10 cellular contexts compared by ENCODE assay signal in the genomic region with DNA sequence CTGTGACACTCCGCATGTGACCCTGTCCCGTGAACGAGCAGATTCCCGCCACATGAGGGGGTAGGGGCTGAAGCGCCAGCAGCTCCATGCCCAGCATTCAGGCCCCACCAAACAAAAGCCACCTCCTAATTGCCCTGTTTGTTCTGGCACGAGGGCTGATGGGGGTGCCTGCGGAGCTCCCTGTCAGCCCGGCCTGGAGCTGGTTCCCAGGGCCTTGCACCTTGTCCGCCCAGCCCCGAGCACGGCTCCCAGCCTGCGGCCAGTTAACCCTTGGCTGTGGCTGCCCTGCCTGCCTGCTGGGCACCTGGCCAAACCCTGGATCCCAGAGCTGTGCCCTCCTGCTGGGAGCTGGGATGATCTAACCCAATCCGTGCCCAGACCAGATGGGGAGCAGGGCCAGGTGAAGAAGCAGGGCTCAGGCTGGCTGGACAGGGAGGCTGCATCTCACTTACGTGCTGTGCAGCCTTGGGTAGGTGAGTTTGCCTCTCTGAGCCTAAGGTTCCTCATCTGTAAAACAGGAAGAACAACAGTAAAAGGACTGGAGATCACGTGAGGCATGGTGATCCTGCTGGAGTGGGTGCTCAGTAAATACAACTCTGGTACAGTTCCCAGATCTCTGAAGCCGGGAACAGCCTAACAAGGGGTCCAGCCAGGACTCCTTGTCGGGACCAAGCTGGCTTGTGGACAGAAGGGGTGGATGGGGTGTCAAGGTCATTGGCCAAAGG.
DNase-seq lines count a peak whose midpoint lies in the region; ATAC-seq and TF ChIP-seq lines count a peak whose summit lies in the region.
"Had no signal": no experiment of that assay in that cellular context is flagged by ENCODE, and none has a peak within 500 bp of the region (broad histone marks: within the 10 kb centered on the region; RNA-seq: fewer than 3 reads in every experiment).

No MANE protein-coding gene starts in this region.

- no peak overlapping the region for H3K4me3 Mint-ChIP-seq in activated naive CD8-positive, alpha-beta T cell treated with anti-CD3 and anti-CD28 coated beads, Interleukin-2, amount 50 U/mL, for 24 hours
- H3K4me3 Mint-ChIP-seq in stimulated activated naive B cell treated with anti-CD40 and anti-IgM and Interleukin-4, amounts not matched to agents 10 μg/mL and 1 μg/mL and 100 μg/mL, for 72 hours: no peak overlapping the region

- no peaks in the 10 kb centered on the region for H3K36me3 Mint-ChIP-seq in activated naive CD8-positive, alpha-beta T cell treated with anti-CD3 and anti-CD28 coated beads, Interleukin-2, amount 50 U/mL, for 24 hours (ENCODE audit: low read depth)
- H3K36me3 Mint-ChIP-seq in stimulated activated naive B cell treated with anti-CD40 and anti-IgM and Interleukin-4, amounts not matched to agents 10 μg/mL and 1 μg/mL and 100 μg/mL, for 72 hours: peaks cover under 1 to 2% of the 10 kb centered on the region in 2 donors

- no peaks in the 10 kb centered on the region for H4K20me1 ChIP-seq in BLaER1

- no peaks in the 10 kb centered on the region for H3K9me3 Mint-ChIP-seq in activated naive CD8-positive, alpha-beta T cell treated with anti-CD3 and anti-CD28 coated beads, Interleukin-2, amount 50 U/mL, for 24 hours
- no peaks in the 10 kb centered on the region for H3K9me3 Mint-ChIP-seq in stimulated activated naive B cell treated with anti-CD40 and anti-IgM and Interleukin-4, amounts not matched to agents 10 μg/mL and 1 μg/mL and 100 μg/mL, for 72 hours

- no peak for TF ChIP-seq EP300 in Ishikawa (IDR thresholded peaks at IDR 0.05; ENCODE audit: borderline replicate concordance)
- no peak for TF ChIP-seq EP300 in esophagus muscularis mucosa (IDR thresholded peaks at IDR 0.05)

- H3K4me2 ChIP-seq in BLaER1: peak overlapping the region; percentile 63
- H3K4me2 ChIP-seq: smooth muscle cell had no signal

- H3K4me1 Mint-ChIP-seq in activated naive CD8-positive, alpha-beta T cell treated with anti-CD3 and anti-CD28 coated beads, Interleukin-2, amount 50 U/mL, for 24 hours: no peaks in the 10 kb centered on the region
- H3K4me1 Mint-ChIP-seq in stimulated activated naive B cell treated with anti-CD40 and anti-IgM and Interleukin-4, amounts not matched to agents 10 μg/mL and 1 μg/mL and 100 μg/mL, for 72 hours: peaks cover 0 to 2% of the 10 kb centered on the region in 2 donors

- no peak overlapping the region for H3K4me3 ChIP-seq in BLaER1
- no peak overlapping the region for H3K4me3 ChIP-seq in mesodermal cell (ENCODE audit: extremely low read depth, insufficient read depth, low read length, poor library complexity, severe bottlenecking)
- H3K4me3 ChIP-seq in esophagus muscularis mucosa: no peak overlapping the region
- H3K4me3 ChIP-seq: coronary artery, smooth muscle cell had no signal

- intact Hi-C loops in esophagus muscularis mucosa (cut with DNase I): no loop called here

- H3K9ac ChIP-seq in BLaER1: no peak overlapping the region

- H3K4me1 ChIP-seq in BLaER1 (peaks cover 28% of the 10 kb centered on the region), mesodermal cell (ENCODE audit: control insufficient read depth, insufficient read depth, low read length, poor library complexity, severe bottlenecking) (peaks cover 11% of the 10 kb centered on the region), esophagus muscularis mucosa (peaks cover 8 to 19% (median 15%) of the 10 kb centered on the region in 4 donors)

- H3K27ac Mint-ChIP-seq in activated naive CD8-positive, alpha-beta T cell treated with anti-CD3 and anti-CD28 coated beads, Interleukin-2, amount 50 U/mL, for 24 hours: no peak overlapping the region
- no peak overlapping the region for H3K27ac Mint-ChIP-seq in stimulated activated naive B cell treated with anti-CD40 and anti-IgM and Interleukin-4, amounts not matched to agents 10 μg/mL and 1 μg/mL and 100 μg/mL, for 72 hours

- peak; percentile 29 for DNase-seq in cerebellar cortex (ENCODE audit: low spot score)
- DNase-seq in esophagus muscularis mucosa (ENCODE audit: extremely low spot score): no peak
- no peak for DNase-seq in central memory CD4-positive, alpha-beta T cell
- DNase-seq in activated naive CD8-positive, alpha-beta T cell treated with anti-CD3 and anti-CD28 coated beads, Interleukin-2, amount 50 U/mL, for 24 hours: no peak
- DNase-seq in stimulated activated naive B cell treated with anti-CD40 and anti-IgM and Interleukin-4, amounts not matched to agents 10 μg/mL and 1 μg/mL and 100 μg/mL, for 72 hours: no peak

- peak overlapping the region; percentile 53; the same call in 1 of the 2 replicates for H3K27ac ChIP-seq in BLaER1
- peak overlapping the region; percentile 57 for H3K27ac ChIP-seq in mesodermal cell (ENCODE audit: low read depth, low read length, severe bottlenecking)
- no peak overlapping the region for H3K27ac ChIP-seq in esophagus muscularis mucosa (replicated peaks in 1 of 4)
- H3K27ac ChIP-seq: coronary artery had no signal

- H3K27me3 ChIP-seq in BLaER1 (no peaks in the 10 kb centered on the region), esophagus muscularis mucosa (peaks cover 0 to 6% (median 0%) of the 10 kb centered on the region in 4 donors)

- peaks cover under 1% of the 10 kb centered on the region; the same call in 1 of the 2 replicates for H3K36me3 ChIP-seq in BLaER1
- H3K36me3 ChIP-seq in mesodermal cell (ENCODE audit: control insufficient read depth, insufficient read depth, low read length): no peaks in the 10 kb centered on the region
- peaks cover 0 to 3% (median 1%) of the 10 kb centered on the region in 4 donors for H3K36me3 ChIP-seq in esophagus muscularis mucosa

- no peak for ATAC-seq in activated naive CD8-positive, alpha-beta T cell treated with anti-CD3 and anti-CD28 coated beads, Interleukin-2, amount 50 U/mL, for 24 hours
- no peak for ATAC-seq in stimulated activated naive B cell treated with anti-CD40 and anti-IgM and Interleukin-4, amounts not matched to agents 10 μg/mL and 1 μg/mL and 100 μg/mL, for 72 hours (replicated peaks)

- peaks cover 6% of the 10 kb centered on the region for H3K9me3 ChIP-seq in BLaER1
- H3K9me3 ChIP-seq in mesodermal cell (ENCODE audit: control insufficient read depth, low read length): no peaks in the 10 kb centered on the region
- no peaks in the 10 kb centered on the region for H3K9me3 ChIP-seq in esophagus muscularis mucosa

- no peak for TF ChIP-seq POLR2A in esophagus muscularis mucosa (IDR thresholded peaks at IDR 0.05; ENCODE audit: low read depth)

- TF ChIP-seq CTCF in esophagus muscularis mucosa (IDR thresholded peaks at IDR 0.05): no peak

- no peaks in the 10 kb centered on the region for H3K27me3 Mint-ChIP-seq in activated naive CD8-positive, alpha-beta T cell treated with anti-CD3 and anti-CD28 coated beads, Interleukin-2, amount 50 U/mL, for 24 hours
- peaks cover 0 to 7% of the 10 kb centered on the region in 2 donors for H3K27me3 Mint-ChIP-seq in stimulated activated naive B cell treated with anti-CD40 and anti-IgM and Interleukin-4, amounts not matched to agents 10 μg/mL and 1 μg/mL and 100 μg/mL, for 72 hours

- 58 to 63% methylated on average over 12 to 17 of the region's 17 CpGs for WGBS in mesodermal cell (ENCODE audit: insufficient coverage in 2 of 2), 2 experiments
- 56% methylated on average over 11 of the region's 17 CpGs for WGBS in esophagus muscularis mucosa

- peak; percentile 8; the same call in 1 of the 2 replicates for TF ChIP-seq RAD21 in Ishikawa (IDR thresholded peaks at IDR 0.05; ENCODE audit: low read depth)

TF ChIP-seq in Ishikawa, 13 proteins besides CTCF, POLR2A, EP300 and RAD21:
- TF ChIP-seq, protein P1, sequence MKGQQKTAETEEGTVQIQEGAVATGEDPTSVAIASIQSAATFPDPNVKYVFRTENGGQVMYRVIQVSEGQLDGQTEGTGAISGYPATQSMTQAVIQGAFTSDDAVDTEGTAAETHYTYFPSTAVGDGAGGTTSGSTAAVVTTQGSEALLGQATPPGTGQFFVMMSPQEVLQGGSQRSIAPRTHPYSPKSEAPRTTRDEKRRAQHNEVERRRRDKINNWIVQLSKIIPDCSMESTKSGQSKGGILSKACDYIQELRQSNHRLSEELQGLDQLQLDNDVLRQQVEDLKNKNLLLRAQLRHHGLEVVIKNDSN (IDR thresholded peaks at IDR 0.05): 0 out of 2 replicates have a peak, but pooled peaks have one; percentile 45
- TF ChIP-seq CREB1 (IDR thresholded peaks at IDR 0.05; ENCODE audit: low read depth) (no peak), ZBTB7A (IDR thresholded peaks at IDR 0.05; ENCODE audit: low read depth) (no peak), CEBPB (IDR thresholded peaks at IDR 0.05) (no peak), NFIC (IDR thresholded peaks at IDR 0.05) (peak; percentile 91)
- TF ChIP-seq, protein P2, sequence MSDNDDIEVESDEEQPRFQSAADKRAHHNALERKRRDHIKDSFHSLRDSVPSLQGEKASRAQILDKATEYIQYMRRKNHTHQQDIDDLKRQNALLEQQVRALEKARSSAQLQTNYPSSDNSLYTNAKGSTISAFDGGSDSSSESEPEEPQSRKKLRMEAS (IDR thresholded peaks at IDR 0.05): peak; percentile 36; the same call in 1 of the 2 replicates
- TF ChIP-seq, protein P3, sequence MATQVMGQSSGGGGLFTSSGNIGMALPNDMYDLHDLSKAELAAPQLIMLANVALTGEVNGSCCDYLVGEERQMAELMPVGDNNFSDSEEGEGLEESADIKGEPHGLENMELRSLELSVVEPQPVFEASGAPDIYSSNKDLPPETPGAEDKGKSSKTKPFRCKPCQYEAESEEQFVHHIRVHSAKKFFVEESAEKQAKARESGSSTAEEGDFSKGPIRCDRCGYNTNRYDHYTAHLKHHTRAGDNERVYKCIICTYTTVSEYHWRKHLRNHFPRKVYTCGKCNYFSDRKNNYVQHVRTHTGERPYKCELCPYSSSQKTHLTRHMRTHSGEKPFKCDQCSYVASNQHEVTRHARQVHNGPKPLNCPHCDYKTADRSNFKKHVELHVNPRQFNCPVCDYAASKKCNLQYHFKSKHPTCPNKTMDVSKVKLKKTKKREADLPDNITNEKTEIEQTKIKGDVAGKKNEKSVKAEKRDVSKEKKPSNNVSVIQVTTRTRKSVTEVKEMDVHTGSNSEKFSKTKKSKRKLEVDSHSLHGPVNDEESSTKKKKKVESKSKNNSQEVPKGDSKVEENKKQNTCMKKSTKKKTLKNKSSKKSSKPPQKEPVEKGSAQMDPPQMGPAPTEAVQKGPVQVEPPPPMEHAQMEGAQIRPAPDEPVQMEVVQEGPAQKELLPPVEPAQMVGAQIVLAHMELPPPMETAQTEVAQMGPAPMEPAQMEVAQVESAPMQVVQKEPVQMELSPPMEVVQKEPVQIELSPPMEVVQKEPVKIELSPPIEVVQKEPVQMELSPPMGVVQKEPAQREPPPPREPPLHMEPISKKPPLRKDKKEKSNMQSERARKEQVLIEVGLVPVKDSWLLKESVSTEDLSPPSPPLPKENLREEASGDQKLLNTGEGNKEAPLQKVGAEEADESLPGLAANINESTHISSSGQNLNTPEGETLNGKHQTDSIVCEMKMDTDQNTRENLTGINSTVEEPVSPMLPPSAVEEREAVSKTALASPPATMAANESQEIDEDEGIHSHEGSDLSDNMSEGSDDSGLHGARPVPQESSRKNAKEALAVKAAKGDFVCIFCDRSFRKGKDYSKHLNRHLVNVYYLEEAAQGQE (IDR thresholded peaks at IDR 0.05; ENCODE audit: low read depth): no peak

Comparison
In these comparisons a context has a peak if more than half of its experiments do, and no peak if none do; other contexts are left out.
1. H3K27ac ChIP-seq: peak in BLaER1 (single experiment) and mesodermal cell (single experiment); none in esophagus muscularis mucosa (0 of 4).